ENCODE assay signal across 14 cellular contexts in the genomic region with DNA sequence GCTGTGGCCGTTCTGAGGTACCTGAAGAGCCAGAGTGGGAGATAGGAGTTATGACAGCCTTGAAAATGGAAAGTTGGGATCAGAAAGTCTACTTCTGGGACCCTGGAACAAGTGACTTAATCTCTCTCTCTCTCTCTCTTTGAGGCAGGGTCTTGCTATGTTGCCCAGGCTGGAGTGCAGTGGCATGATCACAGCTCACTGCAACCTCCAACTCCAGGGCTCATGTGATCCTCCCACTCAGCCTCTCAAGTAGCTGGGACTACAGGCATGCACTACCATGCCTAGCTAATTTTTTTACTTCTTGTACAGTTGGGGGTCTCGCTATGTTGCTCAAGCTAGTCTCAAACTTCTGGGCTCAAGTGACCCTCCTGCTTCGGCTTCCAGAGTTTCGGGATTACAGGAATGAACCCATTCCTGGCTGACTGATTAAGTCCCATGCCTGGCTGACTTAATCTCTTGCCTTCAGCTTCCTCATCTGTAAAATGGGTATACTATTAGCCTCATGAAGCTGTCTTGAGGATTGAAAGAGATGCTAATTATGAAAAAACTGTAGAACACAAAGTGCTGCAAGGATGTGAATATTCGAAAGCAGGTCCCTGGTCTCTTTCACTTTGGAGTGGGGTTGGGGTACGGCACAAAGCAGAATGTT.
DNase-seq lines count a peak whose midpoint lies in the region; ATAC-seq and TF ChIP-seq lines count a peak whose summit lies in the region.
"Had no signal": no experiment of that assay in that cellular context is flagged by ENCODE, and none has a peak within 500 bp of the region (broad histone marks: within the 10 kb centered on the region; RNA-seq: fewer than 3 reads in every experiment).

No MANE protein-coding gene starts in this region.

- no peaks in the 10 kb centered on the region for H3K9me3 ChIP-seq in spleen
- H3K9me3 ChIP-seq: upper lobe of left lung had no signal

- no peak overlapping the region for H3K4me3 Mint-ChIP-seq in activated T-cell treated with anti-CD3 and anti-CD28 coated beads, Interleukin-2, amount 50 U/mL, for 4 hours
- H3K4me3 Mint-ChIP-seq in endothelial cell (ENCODE audit: unreplicated experiment) = no peak overlapping the region
- H3K4me3 Mint-ChIP-seq: stimulated activated memory B cell treated with anti-CD40 and anti-IgM and Interleukin-4, amounts not matched to agents 10 μg/mL and 1 μg/mL and 100 μg/mL, for 72 hours had no signal

- H3K79me2 ChIP-seq in KMS-11 (ENCODE audit: insufficient read depth, low read depth) = no peaks in the 10 kb centered on the region

- peak; percentile 3 to 7 for ATAC-seq in activated T-cell treated with anti-CD3 and anti-CD28 coated beads, Interleukin-2, amount 50 U/mL, for 4 hours
- ATAC-seq in HG03196 (IDR thresholded peaks at IDR 0.05; ENCODE audit: unreplicated experiment) = no peak

- H3K27ac ChIP-seq in KMS-11 (peak overlapping the region; percentile 47; the same call in 1 of the 2 replicates), spleen (peak overlapping the region; percentile 31 to 89 (median 80))
- H3K27ac ChIP-seq: VCaP had no signal

- no peaks in the 10 kb centered on the region for H3K27me3 Mint-ChIP-seq in activated T-cell treated with anti-CD3 and anti-CD28 coated beads, Interleukin-2, amount 50 U/mL, for 4 hours (ENCODE audit: low read depth)
- H3K27me3 Mint-ChIP-seq in endothelial cell (ENCODE audit: unreplicated experiment) = peaks cover 2% of the 10 kb centered on the region
- H3K27me3 Mint-ChIP-seq: stimulated activated memory B cell treated with anti-CD40 and anti-IgM and Interleukin-4, amounts not matched to agents 10 μg/mL and 1 μg/mL and 100 μg/mL, for 72 hours had no signal

- H2AFZ ChIP-seq in KMS-11 (ENCODE audit: low read depth) = no peak overlapping the region

- H3K36me3 ChIP-seq in KMS-11 (ENCODE audit: insufficient read depth) = no peaks in the 10 kb centered on the region
- no peaks in the 10 kb centered on the region for H3K36me3 ChIP-seq in spleen
- H3K36me3 ChIP-seq: upper lobe of left lung had no signal

- no peaks in the 10 kb centered on the region for H3K27me3 ChIP-seq in KMS-11 (ENCODE audit: insufficient read depth, low read depth)
- H3K27me3 ChIP-seq in spleen (replicated peaks in 1 of 7) = no peaks in the 10 kb centered on the region
- H3K27me3 ChIP-seq: dorsolateral prefrontal cortex, upper lobe of left lung had no signal

- intact Hi-C loops in spleen (cut with DNase I; ENCODE audit: low total_unique reads) = no loop called here

- no peak for DNase-seq in activated T-cell treated with anti-CD3 and anti-CD28 coated beads, Interleukin-2, amount 50 U/mL, for 4 hours
- no peak for DNase-seq in activated T-cell treated with anti-CD3 and anti-CD28 coated beads, Interleukin-2, amount 50 U/mL, for 48 hours
- no peak for DNase-seq in endothelial cell (ENCODE audit: low spot score)
- DNase-seq in spleen = no peak
- DNase-seq in NOMO-1 treated with DMSO at 0.1 percent for 48 hours (lab: John Stamatoyannopoulos, UW; ENCODE audit: unreplicated experiment) = no peak
- no peak for DNase-seq in NCI-H1105 treated with DMSO at 0.1 percent for 48 hours (lab: John Stamatoyannopoulos, UW)
- DNase-seq: NCI-H187, NCI-H510A treated with DMSO at 0.1 percent for 48 hours had no signal

- no peaks in the 10 kb centered on the region for H4K20me1 ChIP-seq in KMS-11 (ENCODE audit: insufficient read depth)

- peak overlapping the region; percentile 49 for H3K27ac Mint-ChIP-seq in endothelial cell (ENCODE audit: unreplicated experiment)
- H3K27ac Mint-ChIP-seq: stimulated activated memory B cell treated with anti-CD40 and anti-IgM and Interleukin-4, amounts not matched to agents 10 μg/mL and 1 μg/mL and 100 μg/mL, for 72 hours had no signal

- H3K4me1 ChIP-seq in KMS-11 (ENCODE audit: low read depth, poor library complexity, severe bottlenecking) (peaks cover 19% of the 10 kb centered on the region), spleen (peaks cover 65 to 100% (median 84%) of the 10 kb centered on the region in 6 donors)

- TF ChIP-seq CTCF in KMS-11 (conservative IDR thresholded peaks at IDR 0.05; ENCODE audit: low read depth, low read length) (no peak), endothelial cell (IDR thresholded peaks at IDR 0.05; ENCODE audit: unreplicated experiment) (no peak), spleen (IDR thresholded peaks at IDR 0.05 in 8 of 11, conservative IDR thresholded peaks at IDR 0.05 in 3 of 11) (no peak)

- TF ChIP-seq POLR2A in spleen (IDR thresholded peaks at IDR 0.05) = no peak

- H3K9me3 Mint-ChIP-seq in activated T-cell treated with anti-CD3 and anti-CD28 coated beads, Interleukin-2, amount 50 U/mL, for 4 hours = peaks cover 5% of the 10 kb centered on the region
- H3K9me3 Mint-ChIP-seq in endothelial cell (ENCODE audit: unreplicated experiment) = no peaks in the 10 kb centered on the region
- H3K9me3 Mint-ChIP-seq: stimulated activated memory B cell treated with anti-CD40 and anti-IgM and Interleukin-4, amounts not matched to agents 10 μg/mL and 1 μg/mL and 100 μg/mL, for 72 hours had no signal

- no peak overlapping the region for H3K9ac ChIP-seq in KMS-11

- 76 to 81% (median 78%) methylated on average over 6 of the region's 6 CpGs for WGBS in spleen, 5 donors

- peak overlapping the region; percentile 73; the same call in 1 of the 2 replicates for H3K4me2 ChIP-seq in KMS-11

- no peaks in the 10 kb centered on the region for H3K36me3 Mint-ChIP-seq in activated T-cell treated with anti-CD3 and anti-CD28 coated beads, Interleukin-2, amount 50 U/mL, for 4 hours (ENCODE audit: insufficient read depth)
- H3K36me3 Mint-ChIP-seq in endothelial cell (ENCODE audit: low read depth, unreplicated experiment) = no peaks in the 10 kb centered on the region
- H3K36me3 Mint-ChIP-seq: stimulated activated memory B cell treated with anti-CD40 and anti-IgM and Interleukin-4, amounts not matched to agents 10 μg/mL and 1 μg/mL and 100 μg/mL, for 72 hours had no signal

- H3K4me3 ChIP-seq in KMS-11 (IDR thresholded peaks at IDR 0.05; ENCODE audit: insufficient read depth, low read depth, low read length) = no peak overlapping the region
- H3K4me3 ChIP-seq in spleen = peak overlapping the region in 1 of 8 donors; percentile 46
- H3K4me3 ChIP-seq: dorsolateral prefrontal cortex, upper lobe of left lung had no signal

- peaks cover 22% of the 10 kb centered on the region for H3K4me1 Mint-ChIP-seq in activated T-cell treated with anti-CD3 and anti-CD28 coated beads, Interleukin-2, amount 50 U/mL, for 4 hours (ENCODE audit: low read depth)
- H3K4me1 Mint-ChIP-seq in endothelial cell (ENCODE audit: unreplicated experiment) = peaks cover 41% of the 10 kb centered on the region
- H3K4me1 Mint-ChIP-seq: stimulated activated memory B cell treated with anti-CD40 and anti-IgM and Interleukin-4, amounts not matched to agents 10 μg/mL and 1 μg/mL and 100 μg/mL, for 72 hours had no signal
